ENCODE assay signal across 16 cellular contexts in the genomic region with DNA sequence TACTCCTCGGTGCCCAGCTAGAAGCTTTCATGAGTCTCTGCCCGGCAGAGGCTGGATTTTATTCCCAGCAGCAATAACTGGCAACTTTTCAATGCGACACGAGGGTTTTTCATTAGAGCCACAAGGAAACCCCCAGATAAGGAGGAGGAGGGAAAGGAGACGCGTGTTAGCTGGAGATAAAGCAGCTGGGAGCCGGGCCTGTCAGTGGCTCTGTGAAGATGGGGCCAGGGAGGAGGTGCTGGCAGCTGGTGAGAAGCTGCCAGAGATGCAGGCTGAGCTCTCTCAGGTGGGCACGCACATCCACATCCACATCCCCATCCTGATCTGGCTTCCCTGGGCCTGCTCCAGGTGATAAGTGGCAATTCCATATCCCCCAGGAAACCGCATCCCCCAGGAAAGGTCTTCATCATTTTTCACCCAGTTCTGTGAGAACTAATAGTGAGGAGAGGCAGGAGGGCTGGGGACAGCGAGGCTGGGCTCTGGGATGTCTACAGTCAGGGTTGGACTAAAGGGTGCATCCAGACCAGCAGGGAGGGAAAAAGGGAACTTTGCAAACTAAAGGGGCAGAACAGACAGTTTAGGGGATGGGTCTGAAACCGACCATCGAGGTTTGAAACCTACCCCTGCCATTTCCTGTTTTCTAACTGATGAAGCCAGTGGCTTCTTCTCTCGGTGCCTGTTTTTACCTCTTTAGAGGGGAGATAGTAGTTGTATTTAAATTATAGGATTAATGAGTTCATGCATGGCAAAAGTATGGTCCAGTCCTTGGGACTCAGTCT.
DNase-seq lines count a peak whose midpoint lies in the region; TF ChIP-seq lines count a peak whose summit lies in the region.
"Had no signal": no experiment of that assay in that cellular context is flagged by ENCODE, and none has a peak within 500 bp of the region (broad histone marks: within the 10 kb centered on the region; RNA-seq: fewer than 3 reads in every experiment).

No MANE protein-coding gene starts in this region.

- DNase-seq in CD1c-positive myeloid dendritic cell (ENCODE audit: extremely low spot score) (peak; percentile 7), HUDEP-2 (lab: John Stamatoyannopoulos, UW; ENCODE audit: unreplicated experiment in 76 of 76) (peak in 73 of 76 experiments; percentile 7 to 91 (median 64)), RPMI8226 (peak; percentile 13), left kidney (ENCODE audit: low read depth, low spot score) (peak; percentile 68), HK-2 (ENCODE audit: unreplicated experiment) (no peak), NCI-H1417 treated with DMSO at 0.1 percent for 48 hours (lab: John Stamatoyannopoulos, UW) (no peak), chondrocyte (ENCODE audit: low spot score) (no peak)
- DNase-seq: activated CD4-positive, alpha-beta T cell treated with anti-CD3 and anti-CD28 coated beads for 4 hours; BE2C; dermis blood vessel endothelial cell; heart left ventricle; left colon; NCI-H1105; posterior cingulate gyrus; spleen; substantia nigra had no signal

- peaks cover 1% of the 10 kb centered on the region for H3K36me3 Mint-ChIP-seq in chondrocyte (ENCODE audit: low read depth)

- peaks cover 20% of the 10 kb centered on the region for H3K4me1 Mint-ChIP-seq in chondrocyte (ENCODE audit: low read depth)

- peaks cover 21% of the 10 kb centered on the region for H3K27me3 Mint-ChIP-seq in chondrocyte (ENCODE audit: low read depth)

- H3K9me3 Mint-ChIP-seq in chondrocyte (ENCODE audit: low read depth): peaks cover 7% of the 10 kb centered on the region

- no peak overlapping the region for H3K4me3 Mint-ChIP-seq in chondrocyte (ENCODE audit: unreplicated experiment)

- TF ChIP-seq CTCF in chondrocyte (IDR thresholded peaks at IDR 0.05): no peak

- H3K27ac Mint-ChIP-seq in chondrocyte (ENCODE audit: unreplicated experiment): no peak overlapping the region

Comparison
In these comparisons a context has a peak if more than half of its experiments do, and no peak if none do; other contexts are left out.
1. DNase-seq: peak in CD1c-positive myeloid dendritic cell (single experiment), HUDEP-2 (73 of 76), RPMI8226 (single experiment) and left kidney (single experiment); none in HK-2 (single experiment), NCI-H1417 treated with DMSO at 0.1 percent for 48 hours (single experiment) and chondrocyte (single experiment).